1 cellular context compared by ENCODE assay signal in genomic region chr6:291697-292505, GRCh38.
TF ChIP-seq lines count a peak whose summit lies in the region.

TSS of gene DUSP22 (plus strand) at chr6:292487. CDS start at chr6:292540, 53 bp downstream.

TF ChIP-seq in HepG2, 621 proteins besides CTCF, POLR2A, EP300 and RAD21 (continued from another document and continues in another):
- TF ChIP-seq, protein P1, sequence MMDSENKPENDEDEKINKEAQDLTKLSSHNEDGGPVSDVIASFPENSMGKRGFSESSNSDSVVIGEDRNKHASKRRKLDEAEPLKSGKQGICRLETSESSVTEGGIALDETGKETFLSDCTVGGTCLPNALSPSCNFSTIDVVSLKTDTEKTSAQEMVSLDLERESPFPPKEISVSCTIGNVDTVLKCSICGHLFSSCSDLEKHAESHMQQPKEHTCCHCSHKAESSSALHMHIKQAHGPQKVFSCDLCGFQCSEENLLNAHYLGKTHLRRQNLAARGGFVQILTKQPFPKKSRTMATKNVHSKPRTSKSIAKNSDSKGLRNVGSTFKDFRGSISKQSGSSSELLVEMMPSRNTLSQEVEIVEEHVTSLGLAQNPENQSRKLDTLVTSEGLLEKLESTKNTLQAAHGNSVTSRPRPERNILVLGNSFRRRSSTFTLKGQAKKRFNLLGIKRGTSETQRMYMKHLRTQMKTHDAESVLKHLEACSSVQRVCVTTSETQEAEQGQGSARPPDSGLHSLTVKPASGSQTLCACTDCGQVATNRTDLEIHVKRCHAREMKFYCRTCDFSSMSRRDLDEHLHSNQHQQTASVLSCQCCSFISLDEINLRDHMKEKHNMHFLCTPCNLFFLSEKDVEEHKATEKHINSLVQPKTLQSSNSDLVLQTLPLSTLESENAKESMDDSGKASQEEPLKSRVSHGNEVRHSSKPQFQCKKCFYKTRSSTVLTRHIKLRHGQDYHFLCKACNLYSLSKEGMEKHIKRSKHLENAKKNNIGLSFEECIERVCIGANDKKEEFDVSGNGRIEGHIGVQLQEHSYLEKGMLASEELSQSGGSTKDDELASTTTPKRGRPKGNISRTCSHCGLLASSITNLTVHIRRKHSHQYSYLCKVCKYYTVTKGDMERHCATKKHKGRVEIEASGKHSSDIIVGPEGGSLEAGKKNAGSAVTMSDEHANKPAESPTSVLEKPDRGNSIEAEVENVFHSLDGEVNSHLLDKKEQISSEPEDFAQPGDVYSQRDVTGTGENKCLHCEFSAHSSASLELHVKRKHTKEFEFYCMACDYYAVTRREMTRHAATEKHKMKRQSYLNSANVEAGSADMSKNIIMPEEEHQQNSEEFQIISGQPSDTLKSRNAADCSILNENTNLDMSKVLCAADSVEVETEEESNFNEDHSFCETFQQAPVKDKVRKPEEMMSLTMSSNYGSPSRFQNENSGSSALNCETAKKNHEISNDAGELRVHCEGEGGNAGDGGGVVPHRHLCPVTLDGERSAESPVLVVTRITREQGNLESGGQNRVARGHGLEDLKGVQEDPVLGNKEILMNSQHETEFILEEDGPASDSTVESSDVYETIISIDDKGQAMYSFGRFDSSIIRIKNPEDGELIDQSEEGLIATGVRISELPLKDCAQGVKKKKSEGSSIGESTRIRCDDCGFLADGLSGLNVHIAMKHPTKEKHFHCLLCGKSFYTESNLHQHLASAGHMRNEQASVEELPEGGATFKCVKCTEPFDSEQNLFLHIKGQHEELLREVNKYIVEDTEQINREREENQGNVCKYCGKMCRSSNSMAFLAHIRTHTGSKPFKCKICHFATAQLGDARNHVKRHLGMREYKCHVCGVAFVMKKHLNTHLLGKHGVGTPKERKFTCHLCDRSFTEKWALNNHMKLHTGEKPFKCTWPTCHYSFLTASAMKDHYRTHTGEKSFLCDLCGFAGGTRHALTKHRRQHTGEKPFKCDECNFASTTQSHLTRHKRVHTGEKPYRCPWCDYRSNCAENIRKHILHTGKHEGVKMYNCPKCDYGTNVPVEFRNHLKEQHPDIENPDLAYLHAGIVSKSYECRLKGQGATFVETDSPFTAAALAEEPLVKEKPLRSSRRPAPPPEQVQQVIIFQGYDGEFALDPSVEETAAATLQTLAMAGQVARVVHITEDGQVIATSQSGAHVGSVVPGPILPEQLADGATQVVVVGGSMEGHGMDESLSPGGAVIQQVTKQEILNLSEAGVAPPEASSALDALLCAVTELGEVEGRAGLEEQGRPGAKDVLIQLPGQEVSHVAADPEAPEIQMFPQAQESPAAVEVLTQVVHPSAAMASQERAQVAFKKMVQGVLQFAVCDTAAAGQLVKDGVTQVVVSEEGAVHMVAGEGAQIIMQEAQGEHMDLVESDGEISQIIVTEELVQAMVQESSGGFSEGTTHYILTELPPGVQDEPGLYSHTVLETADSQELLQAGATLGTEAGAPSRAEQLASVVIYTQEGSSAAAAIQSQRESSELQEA (CRISPR knock-in tag; IDR thresholded peaks at IDR 0.05; ENCODE audit: not compliant biosample characterization): no peak
- no peak for TF ChIP-seq NFKBIZ (CRISPR knock-in tag; IDR thresholded peaks at IDR 0.05)
- no peak for TF ChIP-seq SRF (IDR thresholded peaks at IDR 0.05; ENCODE audit: low read depth, low read length)
- no peak for TF ChIP-seq HMG20B (CRISPR knock-in tag; conservative IDR thresholded peaks at IDR 0.05)
- TF ChIP-seq KLF11 (CRISPR knock-in tag; IDR thresholded peaks at IDR 0.05): no peak
- no peak for TF ChIP-seq ZNF567 (CRISPR knock-in tag; IDR thresholded peaks at IDR 0.05; ENCODE audit: borderline replicate concordance)
- no peak for TF ChIP-seq ZNF850 (CRISPR knock-in tag; conservative IDR thresholded peaks at IDR 0.05)
- TF ChIP-seq ZNF773 (CRISPR knock-in tag; IDR thresholded peaks at IDR 0.05; ENCODE audit: borderline replicate concordance): no peak; the same call in none of the 2 replicates
- TF ChIP-seq ZSCAN20 (CRISPR knock-in tag; IDR thresholded peaks at IDR 0.05; ENCODE audit: borderline replicate concordance): no peak; the same call in 1 of the 2 replicates
- TF ChIP-seq ZNF383 (CRISPR knock-in tag; IDR thresholded peaks at IDR 0.05; ENCODE audit: borderline replicate concordance): no peak
- TF ChIP-seq ZNF720 (CRISPR knock-in tag; IDR thresholded peaks at IDR 0.05): no peak
- no peak for TF ChIP-seq ZIK1 (CRISPR knock-in tag; IDR thresholded peaks at IDR 0.05; ENCODE audit: borderline replicate concordance, low read depth)
- no peak for TF ChIP-seq CEBPB (IDR thresholded peaks at IDR 0.05; ENCODE audit: borderline replicate concordance, low read depth, low read length)
- TF ChIP-seq ZNF687 (CRISPR knock-in tag; IDR thresholded peaks at IDR 0.05): peak; percentile 84
- TF ChIP-seq HMG20A (CRISPR knock-in tag; IDR thresholded peaks at IDR 0.05; ENCODE audit: borderline replicate concordance): no peak
- TF ChIP-seq HOXD1 (CRISPR knock-in tag; IDR thresholded peaks at IDR 0.05): 0 out of 2 replicates have a peak, but pooled peaks have one; percentile 29
- peak; percentile 57; the same call in 1 of the 2 replicates for TF ChIP-seq ZSCAN31 (CRISPR knock-in tag; IDR thresholded peaks at IDR 0.05; ENCODE audit: low read depth)
- TF ChIP-seq ZNF543 (CRISPR knock-in tag; IDR thresholded peaks at IDR 0.05): peak; percentile 53; the same call in 1 of the 2 replicates
- no peak for TF ChIP-seq PITX1 (CRISPR knock-in tag; IDR thresholded peaks at IDR 0.05)
- TF ChIP-seq, protein P2, sequence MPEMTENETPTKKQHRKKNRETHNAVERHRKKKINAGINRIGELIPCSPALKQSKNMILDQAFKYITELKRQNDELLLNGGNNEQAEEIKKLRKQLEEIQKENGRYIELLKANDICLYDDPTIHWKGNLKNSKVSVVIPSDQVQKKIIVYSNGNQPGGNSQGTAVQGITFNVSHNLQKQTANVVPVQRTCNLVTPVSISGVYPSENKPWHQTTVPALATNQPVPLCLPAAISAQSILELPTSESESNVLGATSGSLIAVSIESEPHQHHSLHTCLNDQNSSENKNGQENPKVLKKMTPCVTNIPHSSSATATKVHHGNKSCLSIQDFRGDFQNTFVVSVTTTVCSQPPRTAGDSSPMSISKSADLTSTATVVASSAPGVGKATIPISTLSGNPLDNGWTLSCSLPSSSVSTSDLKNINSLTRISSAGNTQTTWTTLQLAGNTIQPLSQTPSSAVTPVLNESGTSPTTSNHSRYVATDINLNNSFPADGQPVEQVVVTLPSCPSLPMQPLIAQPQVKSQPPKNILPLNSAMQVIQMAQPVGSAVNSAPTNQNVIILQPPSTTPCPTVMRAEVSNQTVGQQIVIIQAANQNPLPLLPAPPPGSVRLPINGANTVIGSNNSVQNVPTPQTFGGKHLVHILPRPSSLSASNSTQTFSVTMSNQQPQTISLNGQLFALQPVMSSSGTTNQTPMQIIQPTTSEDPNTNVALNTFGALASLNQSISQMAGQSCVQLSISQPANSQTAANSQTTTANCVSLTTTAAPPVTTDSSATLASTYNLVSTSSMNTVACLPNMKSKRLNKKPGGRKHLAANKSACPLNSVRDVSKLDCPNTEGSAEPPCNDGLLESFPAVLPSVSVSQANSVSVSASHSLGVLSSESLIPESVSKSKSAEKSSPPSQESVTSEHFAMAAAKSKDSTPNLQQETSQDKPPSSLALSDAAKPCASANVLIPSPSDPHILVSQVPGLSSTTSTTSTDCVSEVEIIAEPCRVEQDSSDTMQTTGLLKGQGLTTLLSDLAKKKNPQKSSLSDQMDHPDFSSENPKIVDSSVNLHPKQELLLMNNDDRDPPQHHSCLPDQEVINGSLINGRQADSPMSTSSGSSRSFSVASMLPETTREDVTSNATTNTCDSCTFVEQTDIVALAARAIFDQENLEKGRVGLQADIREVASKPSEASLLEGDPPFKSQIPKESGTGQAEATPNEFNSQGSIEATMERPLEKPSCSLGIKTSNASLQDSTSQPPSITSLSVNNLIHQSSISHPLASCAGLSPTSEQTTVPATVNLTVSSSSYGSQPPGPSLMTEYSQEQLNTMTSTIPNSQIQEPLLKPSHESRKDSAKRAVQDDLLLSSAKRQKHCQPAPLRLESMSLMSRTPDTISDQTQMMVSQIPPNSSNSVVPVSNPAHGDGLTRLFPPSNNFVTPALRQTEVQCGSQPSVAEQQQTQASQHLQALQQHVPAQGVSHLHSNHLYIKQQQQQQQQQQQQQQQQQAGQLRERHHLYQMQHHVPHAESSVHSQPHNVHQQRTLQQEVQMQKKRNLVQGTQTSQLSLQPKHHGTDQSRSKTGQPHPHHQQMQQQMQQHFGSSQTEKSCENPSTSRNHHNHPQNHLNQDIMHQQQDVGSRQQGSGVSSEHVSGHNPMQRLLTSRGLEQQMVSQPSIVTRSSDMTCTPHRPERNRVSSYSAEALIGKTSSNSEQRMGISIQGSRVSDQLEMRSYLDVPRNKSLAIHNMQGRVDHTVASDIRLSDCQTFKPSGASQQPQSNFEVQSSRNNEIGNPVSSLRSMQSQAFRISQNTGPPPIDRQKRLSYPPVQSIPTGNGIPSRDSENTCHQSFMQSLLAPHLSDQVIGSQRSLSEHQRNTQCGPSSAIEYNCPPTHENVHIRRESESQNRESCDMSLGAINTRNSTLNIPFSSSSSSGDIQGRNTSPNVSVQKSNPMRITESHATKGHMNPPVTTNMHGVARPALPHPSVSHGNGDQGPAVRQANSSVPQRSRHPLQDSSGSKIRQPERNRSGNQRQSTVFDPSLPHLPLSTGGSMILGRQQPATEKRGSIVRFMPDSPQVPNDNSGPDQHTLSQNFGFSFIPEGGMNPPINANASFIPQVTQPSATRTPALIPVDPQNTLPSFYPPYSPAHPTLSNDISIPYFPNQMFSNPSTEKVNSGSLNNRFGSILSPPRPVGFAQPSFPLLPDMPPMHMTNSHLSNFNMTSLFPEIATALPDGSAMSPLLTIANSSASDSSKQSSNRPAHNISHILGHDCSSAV (CRISPR knock-in tag; IDR thresholded peaks at IDR 0.05; ENCODE audit: borderline replicate concordance): no peak
- TF ChIP-seq ZHX2 (IDR thresholded peaks at IDR 0.05; ENCODE audit: low read depth): no peak; the same call in 1 of the 2 replicates
- TF ChIP-seq ZHX2 (CRISPR knock-in tag; IDR thresholded peaks at IDR 0.05; ENCODE audit: borderline replicate concordance): peak; percentile 92
- TF ChIP-seq ARHGAP35 (CRISPR knock-in tag; IDR thresholded peaks at IDR 0.05; ENCODE audit: borderline replicate concordance): no peak
- 0 out of 2 replicates have a peak, but pooled peaks have one; percentile 38 for TF ChIP-seq GATA4 (IDR thresholded peaks at IDR 0.05; ENCODE audit: borderline replicate concordance, low read depth)
- TF ChIP-seq ZNF12 (CRISPR knock-in tag; IDR thresholded peaks at IDR 0.05): no peak
- TF ChIP-seq ZNF24 (IDR thresholded peaks at IDR 0.05): 0 out of 2 replicates have a peak, but pooled peaks have one; percentile 17
- no peak for TF ChIP-seq EZH2 (conservative IDR thresholded peaks at IDR 0.05; ENCODE audit: low read depth, low read length)
- TF ChIP-seq JUN (CRISPR knock-in tag; IDR thresholded peaks at IDR 0.05): no peak
- peak; percentile 94 for TF ChIP-seq ZNF563 (CRISPR knock-in tag; IDR thresholded peaks at IDR 0.05)
- no peak for TF ChIP-seq BCL6 (CRISPR knock-in tag; IDR thresholded peaks at IDR 0.05)
- no peak for TF ChIP-seq SNRNP70 (IDR thresholded peaks at IDR 0.05; ENCODE audit: low read depth, low read length)
